39 cellular contexts compared by ENCODE assay signal in the genomic region with DNA sequence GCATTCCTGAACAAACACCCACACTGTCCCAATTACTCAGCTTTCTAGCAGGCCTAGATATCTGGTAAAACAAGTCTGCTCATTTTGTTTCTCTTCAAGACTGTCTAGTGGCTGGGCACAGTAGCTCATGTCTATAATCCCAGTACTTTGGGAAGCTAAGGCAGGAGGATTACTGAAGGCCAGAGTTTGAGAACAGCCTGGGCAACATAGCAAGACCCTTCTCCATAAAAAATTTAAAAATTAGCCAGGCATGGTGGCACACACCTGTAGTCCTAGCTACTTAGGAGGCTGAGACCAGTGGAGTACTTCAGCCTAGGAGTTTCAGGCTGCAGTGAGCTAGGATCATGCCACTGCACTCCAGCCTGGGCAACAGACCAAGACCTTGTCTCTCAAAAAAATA.
"Had no signal": no experiment of that assay in that cellular context is flagged by ENCODE, and none has a peak within 500 bp of the region (broad histone marks: within the 10 kb centered on the region; RNA-seq: fewer than 3 reads in every experiment).

No MANE protein-coding gene starts in this region.

- FAIRE-seq: astrocyte, colon had no signal

- ATAC-seq: activated naive CD4-positive, alpha-beta T cell treated with anti-CD3 and anti-CD28 coated beads, Interleukin-2, amount 50 U/mL, for 72 hours; activated naive CD8-positive, alpha-beta T cell treated with anti-CD3 and anti-CD28 coated beads, Interleukin-2, amount 50 U/mL, for 24 hours; activated T-cell treated with anti-CD3 and anti-CD28 coated beads, Interleukin-2, amount 50 U/mL, for 4 hours; activated T-cell treated with anti-CD3 and anti-CD28 coated beads, Interleukin-2, amount 50 U/mL, for 72 hours; activated T-helper 17 cell treated with anti-CD3 and anti-CD28 coated beads, Interleukin-2, amount 50 U/mL, for 72 hours; body of pancreas had no signal

- H3K27ac Mint-ChIP-seq: activated naive CD4-positive, alpha-beta T cell treated with anti-CD3 and anti-CD28 coated beads for 36 hours; activated naive CD4-positive, alpha-beta T cell treated with anti-CD3 and anti-CD28 coated beads, Interleukin-2, amount 10 ng/mL, durations not matched to agents 7 days and 5 days; activated naive CD4-positive, alpha-beta T cell treated with anti-CD3 and anti-CD28 coated beads, Interleukin-2, amount 50 U/mL, for 24 hours; activated naive CD8-positive, alpha-beta T cell; activated naive CD8-positive, alpha-beta T cell treated with anti-CD3 and anti-CD28 coated beads for 36 hours; activated naive CD8-positive, alpha-beta T cell treated with anti-CD3 and anti-CD28 coated beads, Interleukin-2, amount 10 ng/mL, durations not matched to agents 7 days and 5 days; activated naive CD8-positive, alpha-beta T cell treated with anti-CD3 and anti-CD28 coated beads, Interleukin-2, amount 50 U/mL, for 24 hours; activated T-cell treated with anti-CD3 and anti-CD28 coated beads, Interleukin-2, amount 50 U/mL, for 24 hours; activated T-cell treated with anti-CD3 and anti-CD28 coated beads, Interleukin-2, amount 50 U/mL, for 72 hours; activated T-helper 1 cell treated with anti-CD3 and anti-CD28 coated beads, Interleukin-12 subunit alpha, Interleukin-12 subunit beta, Interleukin-2, Interleukin-4 antibody, amounts not matched to agents 30 ng/mL and 10 ng/mL and 1 ng/mL, durations not matched to agents 14 hours and 24 hours and 36 hours; activated T-helper 17 cell treated with anti-CD3 and anti-CD28 coated beads, Interleukin-2, amount 50 U/mL, for 72 hours; activated T-helper 2 cell treated with anti-CD3 and anti-CD28 coated beads, Interferon-gamma antibody, Interleukin-2, Interleukin-4, amounts not matched to agents 10 μg/mL and 5 μg/mL and 100 μg/mL, durations not matched to agents 14 hours and 24 hours and 36 hours; brain had no signal

- DNase-seq: activated effector memory CD4-positive, alpha-beta T cell treated with anti-CD3 and anti-CD28 coated beads, Interleukin-2, amount 50 U/mL, for 16 hours; activated effector memory CD4-positive, alpha-beta T cell treated with Interleukin-2 at 50 U/mL for 16 hours; activated gamma-delta T cell; activated gamma-delta T cell treated with Interleukin-2 at 50 U/mL for 16 hours; activated naive CD4-positive, alpha-beta T cell; activated naive CD4-positive, alpha-beta T cell treated with anti-CD3 and anti-CD28 coated beads for 36 hours; activated naive CD4-positive, alpha-beta T cell treated with anti-CD3 and anti-CD28 coated beads, Interleukin-2, amount 10 ng/mL, durations not matched to agents 7 days and 5 days; activated naive CD4-positive, alpha-beta T cell treated with anti-CD3 and anti-CD28 coated beads, Interleukin-2, amount 50 U/mL, for 16 hours; activated naive CD4-positive, alpha-beta T cell treated with Interleukin-2 at 50 U/mL for 16 hours; activated naive CD8-positive, alpha-beta T cell treated with anti-CD3 and anti-CD28 coated beads for 36 hours; activated naive CD8-positive, alpha-beta T cell treated with anti-CD3 and anti-CD28 coated beads, Interleukin-2, amount 10 ng/mL, durations not matched to agents 7 days and 5 days; activated naive CD8-positive, alpha-beta T cell treated with anti-CD3 and anti-CD28 coated beads, Interleukin-2, amount 50 U/mL, for 24 hours; activated T-cell treated with anti-CD3 and anti-CD28 coated beads, Interleukin-2, amount 50 U/mL, for 24 hours; activated T-cell treated with anti-CD3 and anti-CD28 coated beads, Interleukin-2, amount 50 U/mL, for 4 hours; activated T-cell treated with anti-CD3 and anti-CD28 coated beads, Interleukin-2, amount 50 U/mL, for 48 hours; activated T-cell treated with anti-CD3 and anti-CD28 coated beads, Interleukin-2, amount 50 U/mL, for 72 hours; amniotic stem cell; amygdala; anterior cingulate cortex; aorta; body of pancreas; brain microvascular endothelial cell; caudate nucleus; central memory CD4-positive, alpha-beta T cell; cerebellar nuclear complex had no signal

- H3K27me3 Mint-ChIP-seq: activated naive CD4-positive, alpha-beta T cell treated with anti-CD3 and anti-CD28 coated beads, Interleukin-2, amount 50 U/mL, for 24 hours; activated naive CD8-positive, alpha-beta T cell; activated naive CD8-positive, alpha-beta T cell treated with anti-CD3 and anti-CD28 coated beads, Interleukin-2, amount 50 U/mL, for 24 hours; activated T-cell treated with anti-CD3 and anti-CD28 coated beads, Interleukin-2, amount 50 U/mL, for 24 hours; activated T-helper 17 cell treated with anti-CD3 and anti-CD28 coated beads, Interleukin-2, amount 50 U/mL, for 72 hours had no signal

- H3K4me3 ChIP-seq: adrenal gland, ascending aorta, body of pancreas, breast epithelium, cardiac muscle cell had no signal

- H3K27ac ChIP-seq: adrenal gland, ascending aorta, body of pancreas, brain microvascular endothelial cell, breast epithelium, cardiac muscle cell had no signal

- H3K36me3 Mint-ChIP-seq: activated naive CD8-positive, alpha-beta T cell; activated naive CD8-positive, alpha-beta T cell treated with anti-CD3 and anti-CD28 coated beads for 36 hours; activated naive CD8-positive, alpha-beta T cell treated with anti-CD3 and anti-CD28 coated beads, Interleukin-2, amount 10 ng/mL, durations not matched to agents 7 days and 5 days; brain had no signal

- H3K9me3 Mint-ChIP-seq: activated naive CD4-positive, alpha-beta T cell treated with anti-CD3 and anti-CD28 coated beads for 36 hours; activated naive CD4-positive, alpha-beta T cell treated with anti-CD3 and anti-CD28 coated beads, Interleukin-2, amount 10 ng/mL, durations not matched to agents 7 days and 5 days; activated naive CD4-positive, alpha-beta T cell treated with anti-CD3 and anti-CD28 coated beads, Interleukin-2, amount 50 U/mL, for 24 hours; activated naive CD4-positive, alpha-beta T cell treated with anti-CD3 and anti-CD28 coated beads, Interleukin-2, amount 50 U/mL, for 72 hours; activated naive CD8-positive, alpha-beta T cell treated with anti-CD3 and anti-CD28 coated beads for 36 hours; activated naive CD8-positive, alpha-beta T cell treated with anti-CD3 and anti-CD28 coated beads, Interleukin-2, amount 10 ng/mL, durations not matched to agents 7 days and 5 days; activated naive CD8-positive, alpha-beta T cell treated with anti-CD3 and anti-CD28 coated beads, Interleukin-2, amount 50 U/mL, for 24 hours; activated T-cell treated with anti-CD3 and anti-CD28 coated beads, Interleukin-2, amount 50 U/mL, for 24 hours; activated T-cell treated with anti-CD3 and anti-CD28 coated beads, Interleukin-2, amount 50 U/mL, for 4 hours; activated T-cell treated with anti-CD3 and anti-CD28 coated beads, Interleukin-2, amount 50 U/mL, for 72 hours; activated T-helper 1 cell treated with anti-CD3 and anti-CD28 coated beads, Interleukin-12 subunit alpha, Interleukin-12 subunit beta, Interleukin-2, Interleukin-4 antibody, amounts not matched to agents 30 ng/mL and 10 ng/mL and 1 ng/mL, durations not matched to agents 14 hours and 24 hours and 36 hours; activated T-helper 17 cell treated with anti-CD3 and anti-CD28 coated beads, Interleukin-2, amount 50 U/mL, for 72 hours; activated T-helper 2 cell treated with anti-CD3 and anti-CD28 coated beads, Interferon-gamma antibody, Interleukin-2, Interleukin-4, amounts not matched to agents 10 μg/mL and 5 μg/mL and 100 μg/mL, durations not matched to agents 14 hours and 24 hours and 36 hours; central memory CD8-positive, alpha-beta T cell had no signal

- H3K4me1 ChIP-seq: breast epithelium had no signal

- H3K27me3 ChIP-seq: adrenal gland, ascending aorta, body of pancreas, brain microvascular endothelial cell, cardiac muscle cell had no signal

- H3K9me3 ChIP-seq: adrenal gland, ascending aorta, body of pancreas, breast epithelium had no signal

- H3K4me3 Mint-ChIP-seq: activated naive CD4-positive, alpha-beta T cell treated with anti-CD3 and anti-CD28 coated beads for 36 hours; activated naive CD4-positive, alpha-beta T cell treated with anti-CD3 and anti-CD28 coated beads, Interleukin-2, amount 10 ng/mL, durations not matched to agents 7 days and 5 days; activated naive CD4-positive, alpha-beta T cell treated with anti-CD3 and anti-CD28 coated beads, Interleukin-2, amount 50 U/mL, for 24 hours; activated naive CD8-positive, alpha-beta T cell; activated naive CD8-positive, alpha-beta T cell treated with anti-CD3 and anti-CD28 coated beads for 36 hours; activated naive CD8-positive, alpha-beta T cell treated with anti-CD3 and anti-CD28 coated beads, Interleukin-2, amount 10 ng/mL, durations not matched to agents 7 days and 5 days; activated naive CD8-positive, alpha-beta T cell treated with anti-CD3 and anti-CD28 coated beads, Interleukin-2, amount 50 U/mL, for 24 hours; activated T-cell treated with anti-CD3 and anti-CD28 coated beads, Interleukin-2, amount 50 U/mL, for 24 hours; activated T-cell treated with anti-CD3 and anti-CD28 coated beads, Interleukin-2, amount 50 U/mL, for 4 hours; activated T-cell treated with anti-CD3 and anti-CD28 coated beads, Interleukin-2, amount 50 U/mL, for 72 hours; activated T-helper 1 cell treated with anti-CD3 and anti-CD28 coated beads, Interleukin-12 subunit alpha, Interleukin-12 subunit beta, Interleukin-2, Interleukin-4 antibody, amounts not matched to agents 30 ng/mL and 10 ng/mL and 1 ng/mL, durations not matched to agents 14 hours and 24 hours and 36 hours; activated T-helper 17 cell treated with anti-CD3 and anti-CD28 coated beads, Interleukin-2, amount 50 U/mL, for 72 hours; brain; central memory CD8-positive, alpha-beta T cell had no signal

- H3K36me3 ChIP-seq: adrenal gland, ascending aorta, brain microvascular endothelial cell, breast epithelium, cardiac muscle cell had no signal
